Comparison of ENCODE assay signal across 8 cellular contexts in genomic region chr7:142880886-142881505, GRCh38. TPM values are rescaled to one million over a fixed set of nuclear protein-coding genes. Genes with fewer than 3 reads are reported as not detected.
DNase-seq lines count a peak whose midpoint lies in the region; ATAC-seq and TF ChIP-seq lines count a peak whose summit lies in the region.

No MANE protein-coding gene starts in this region.

- no peak overlapping the region for H3K4me3 Mint-ChIP-seq in MCF 10A (ENCODE audit: unreplicated experiment)

- no peaks in the 10 kb centered on the region for H3K27me3 ChIP-seq in uterus

- no peak overlapping the region for H3K4me3 ChIP-seq in AG04449 (ENCODE audit: low read depth, low read length)
- no peak overlapping the region for H3K4me3 ChIP-seq in uterus

- H3K36me3 ChIP-seq in uterus: no peaks in the 10 kb centered on the region

- H3K27me3 Mint-ChIP-seq in MCF 10A (ENCODE audit: insufficient read depth, unreplicated experiment): peaks cover 68% of the 10 kb centered on the region

- no peaks in the 10 kb centered on the region for H3K9me3 ChIP-seq in uterus

- BruUV-seq in MCF 10A (replicated peaks; lab: Mats Ljungman, UMichigan): no TSS peak

- no peak overlapping the region for H3K27ac Mint-ChIP-seq in MCF 10A (ENCODE audit: low read depth, unreplicated experiment)

- intact Hi-C loops in MCF 10A (cut with micrococcal nuclease): loop anchor here (10.0 kb wide), 2 partner anchors 124 to 334 kb away; no protein-coding TSS in a partner anchor
- intact Hi-C loops in uterus (cut with DNase I; ENCODE audit: low total_unique reads): no loop called here

- no peaks in the 10 kb centered on the region for H3K4me1 Mint-ChIP-seq in MCF 10A (ENCODE audit: insufficient read depth, unreplicated experiment)

- no peaks in the 10 kb centered on the region for H3K4me1 ChIP-seq in uterus

- CTCF ChIA-PET in AG04449 (lab: Yijun Ruan, JAX) (interaction anchor here (0.9 to 5.4 kb wide), 10 partner anchors 10 to 334 kb away, joined by 3 to 52 read pairs (median 10); no protein-coding TSS in a partner anchor), MCF 10A (lab: Yijun Ruan, JAX) (interaction anchor here (0.5 to 8.9 kb wide), 45 partner anchors 10 to 1323 kb away, joined by 3 to 127 read pairs (median 4); partner anchors contain the start of genes EPHB6 and PIP)

- TF ChIP-seq CTCF in AG04449 (IDR thresholded peaks at IDR 0.05; ENCODE audit: insufficient read depth, low read length, missing control alignments) (peak; percentile 60), MCF 10A (IDR thresholded peaks at IDR 0.05; ENCODE audit: unreplicated experiment) (peak; percentile 84), uterus (IDR thresholded peaks at IDR 0.05) (peak in 3 of 4 experiments; percentile 7 to 29 (median 16))

- TF ChIP-seq POLR2A in GM18505 (IDR thresholded peaks at IDR 0.05; ENCODE audit: borderline replicate concordance, extremely low read depth, insufficient read depth, insufficient read length): no peak
- no peak for TF ChIP-seq POLR2A in uterus (IDR thresholded peaks at IDR 0.05)

- ATAC-seq in GM18505 (IDR thresholded peaks at IDR 0.05; ENCODE audit: unreplicated experiment) (peak; percentile 46), HG03103 (IDR thresholded peaks at IDR 0.05; ENCODE audit: low read depth, unreplicated experiment) (peak; percentile 53)

- POLR2A ChIA-PET in AG04449 (lab: Yijun Ruan, JAX): no interaction called here
- POLR2A ChIA-PET in MCF 10A (lab: Yijun Ruan, JAX): interaction anchor here (1.0 kb wide), 1 partner anchor 121 kb away, joined by 3 read pairs; no protein-coding TSS in a partner anchor

- no peaks in the 10 kb centered on the region for H3K9me3 Mint-ChIP-seq in MCF 10A (ENCODE audit: unreplicated experiment)

- no peak overlapping the region for H3K27ac ChIP-seq in uterus

- DNase-seq in AG04449 (ENCODE audit: low read depth, low spot score) (no peak), SKM-1 treated with dmso at 0.1 percent for 144 hours (lab: John Stamatoyannopoulos, UW; ENCODE audit: unreplicated experiment) (peak; percentile 21), MCF 10A (ENCODE audit: unreplicated experiment) (peak; percentile 61), mesenteric fat pad (ENCODE audit: low spot score) (peak; percentile 73), uterus (peak in 1 of 2 donors; percentile 10), NCI-H2029 treated with DMSO at 0.1 percent for 48 hours (lab: John Stamatoyannopoulos, UW) (no peak)

- H3K36me3 Mint-ChIP-seq in MCF 10A (ENCODE audit: insufficient read depth, unreplicated experiment): no peaks in the 10 kb centered on the region

RNA-seq across cellular contexts. Expression of gene TRPV6, which starts 4.5 kb away (rescaled TPM):
- total RNA-seq in MCF 10A (2022) (0.30 and 0.44 TPM in 2 replicates), mesenteric fat pad (not detected), uterus (1 to 10 TPM in 1 of 4 donors, under 1 TPM in 1, not detected in 2; 0.46 to 1.3 TPM)

RNA-seq across cellular contexts. Expression of gene EPHB6, which starts 26.1 kb away (rescaled TPM):
- total RNA-seq in MCF 10A (2022): 0.79 and 1.4 TPM in 2 replicates
- 6.3 TPM for total RNA-seq in mesenteric fat pad
- total RNA-seq in uterus: 10 to 100 TPM in 3 of 4 donors, 1 to 10 TPM in 1; 1.5 to 34.6 (median 21.9) TPM

RNA-seq across cellular contexts. Expression of gene TRPV5, which starts 52.5 kb away (rescaled TPM):
- not detected in 2 replicates for total RNA-seq in MCF 10A (2022)
- not detected for total RNA-seq in mesenteric fat pad
- under 1 TPM in 1 of 4 donors, not detected in 3; 0.34 TPM for total RNA-seq in uterus

RNA-seq across cellular contexts. Expression of gene LLCFC1, which starts 58.3 kb away (rescaled TPM):
- total RNA-seq in MCF 10A (2022) (not detected in 2 replicates), mesenteric fat pad (not detected), uterus (not detected)

Comparison
In these comparisons a context has a peak if more than half of its experiments do, and no peak if none do; other contexts are left out.
1. DNase-seq: peak in SKM-1 treated with dmso at 0.1 percent for 144 hours (single experiment), MCF 10A (single experiment) and mesenteric fat pad (single experiment); none in AG04449 (single experiment) and NCI-H2029 treated with DMSO at 0.1 percent for 48 hours (single experiment).
2. CTCF ChIP-seq: peak in every context shown above with its lines; median percentile 84 in MCF 10A; 60 in AG04449; 16 in uterus.